ENCODE assay signal across 28 cellular contexts in the genomic region with DNA sequence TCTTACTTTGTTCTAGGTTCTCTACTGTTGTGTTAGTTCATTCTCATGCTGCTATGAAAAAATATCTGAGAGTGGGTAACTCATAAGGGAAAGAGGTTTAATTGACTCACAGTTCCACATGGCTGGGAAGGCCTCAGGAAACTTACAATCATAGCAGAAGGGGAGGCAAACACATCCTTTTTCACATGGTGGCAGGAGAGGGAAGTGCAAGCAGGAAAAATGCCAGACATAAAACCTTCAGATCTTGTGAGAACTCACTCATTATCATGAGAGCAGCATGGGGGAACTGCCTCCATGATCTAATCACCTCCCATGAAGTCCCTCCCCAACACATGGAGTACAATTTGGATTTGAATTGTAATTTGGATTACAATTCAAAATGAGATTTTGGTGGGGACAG.
"Had no signal": no experiment of that assay in that cellular context is flagged by ENCODE, and none has a peak within 500 bp of the region (broad histone marks: within the 10 kb centered on the region; RNA-seq: fewer than 3 reads in every experiment).

No MANE protein-coding gene starts in this region.

- H3K4me3 ChIP-seq: body of pancreas, coronary artery, dorsolateral prefrontal cortex, heart right ventricle, left ventricle myocardium inferior, lung, mucosa of descending colon, skin epidermis, upper lobe of left lung, vagina had no signal

- DNase-seq: activated CD4-positive, alpha-beta T cell treated with anti-CD3 and anti-CD28 coated beads for 36 hours; activated CD4-positive, CD25-positive, alpha-beta regulatory T cell; activated naive CD4-positive, alpha-beta T cell treated with Interleukin-2 at 50 U/mL for 16 hours; activated T-cell treated with anti-CD3 and anti-CD28 coated beads for 4 hours; activated T-cell treated with anti-CD3 and anti-CD28 coated beads, Interleukin-2, amount 50 U/mL, for 72 hours; anterior cingulate cortex; body of pancreas; dorsolateral prefrontal cortex; effector memory CD4-positive, alpha-beta T cell; foreskin keratinocyte; heart right ventricle; left ventricle myocardium inferior; mucosa of descending colon; stimulated activated CD4-positive, alpha-beta T cell treated with anti-CD3 and anti-CD28 coated beads, Interleukin-4, amount 100 ng/mL, for 4 hours; stimulated activated CD8-positive, alpha-beta memory T cell treated with anti-CD3 and anti-CD28 coated beads, Interleukin-4, amount 100 ng/mL, for 48 hours; stimulated activated naive CD8-positive, alpha-beta T cell treated with anti-CD3 and anti-CD28 coated beads, Interleukin-15, amount 100 ng/mL, for 72 hours; substantia nigra; T-cell; upper lobe of left lung had no signal

- H3K27ac ChIP-seq: body of pancreas, coronary artery, dorsolateral prefrontal cortex, foreskin keratinocyte, heart right ventricle, left ventricle myocardium inferior, neutrophil, skin epidermis, upper lobe of left lung, vagina had no signal

- H3K9me3 ChIP-seq: body of pancreas, mucosa of descending colon, neutrophil, upper lobe of left lung, vagina had no signal

- H3K27me3 ChIP-seq: body of pancreas, dorsolateral prefrontal cortex, foreskin keratinocyte, heart right ventricle, neutrophil, upper lobe of left lung, vagina had no signal

- FAIRE-seq: islet of Langerhans had no signal

- H3K9me3 Mint-ChIP-seq: nephron; stimulated activated memory B cell treated with anti-CD40 and anti-IgM and Interleukin-4, amounts not matched to agents 10 μg/mL and 1 μg/mL and 100 μg/mL, for 72 hours had no signal

- H3K4me1 Mint-ChIP-seq: activated CD4-positive, alpha-beta T cell treated with anti-CD3 and anti-CD28 coated beads for 36 hours; nephron; stimulated activated memory B cell treated with anti-CD40 and anti-IgM and Interleukin-4, amounts not matched to agents 10 μg/mL and 1 μg/mL and 100 μg/mL, for 72 hours; stimulated activated naive CD8-positive, alpha-beta T cell treated with anti-CD3 and anti-CD28 coated beads, Interleukin-15, amount 100 ng/mL, for 72 hours; T-cell had no signal

- H3K4me1 ChIP-seq: body of pancreas, foreskin keratinocyte, heart right ventricle, left ventricle myocardium inferior, upper lobe of left lung, vagina had no signal

- H3K27ac Mint-ChIP-seq: activated CD4-positive, alpha-beta T cell treated with anti-CD3 and anti-CD28 coated beads for 36 hours; activated naive CD8-positive, alpha-beta T cell; activated T-cell treated with anti-CD3 and anti-CD28 coated beads, Interleukin-2, amount 50 U/mL, for 72 hours; nephron; stimulated activated memory B cell treated with anti-CD40 and anti-IgM and Interleukin-4, amounts not matched to agents 10 μg/mL and 1 μg/mL and 100 μg/mL, for 72 hours; stimulated activated naive CD8-positive, alpha-beta T cell treated with anti-CD3 and anti-CD28 coated beads, Interleukin-15, amount 100 ng/mL, for 72 hours; T-cell had no signal

- H3K36me3 Mint-ChIP-seq: activated naive CD8-positive, alpha-beta T cell; stimulated activated memory B cell treated with anti-CD40 and anti-IgM and Interleukin-4, amounts not matched to agents 10 μg/mL and 1 μg/mL and 100 μg/mL, for 72 hours; T-cell had no signal

- H3K4me3 Mint-ChIP-seq: activated CD4-positive, alpha-beta T cell treated with anti-CD3 and anti-CD28 coated beads for 36 hours; activated naive CD8-positive, alpha-beta T cell; activated T-cell treated with anti-CD3 and anti-CD28 coated beads, Interleukin-2, amount 50 U/mL, for 72 hours; nephron; stimulated activated memory B cell treated with anti-CD40 and anti-IgM and Interleukin-4, amounts not matched to agents 10 μg/mL and 1 μg/mL and 100 μg/mL, for 72 hours; stimulated activated naive CD8-positive, alpha-beta T cell treated with anti-CD3 and anti-CD28 coated beads, Interleukin-15, amount 100 ng/mL, for 72 hours; T-cell had no signal

- H3K27me3 Mint-ChIP-seq: activated CD4-positive, alpha-beta T cell treated with anti-CD3 and anti-CD28 coated beads for 36 hours; activated naive CD8-positive, alpha-beta T cell; stimulated activated memory B cell treated with anti-CD40 and anti-IgM and Interleukin-4, amounts not matched to agents 10 μg/mL and 1 μg/mL and 100 μg/mL, for 72 hours; stimulated activated naive CD8-positive, alpha-beta T cell treated with anti-CD3 and anti-CD28 coated beads, Interleukin-15, amount 100 ng/mL, for 72 hours; T-cell had no signal
